In the genomic region with DNA sequence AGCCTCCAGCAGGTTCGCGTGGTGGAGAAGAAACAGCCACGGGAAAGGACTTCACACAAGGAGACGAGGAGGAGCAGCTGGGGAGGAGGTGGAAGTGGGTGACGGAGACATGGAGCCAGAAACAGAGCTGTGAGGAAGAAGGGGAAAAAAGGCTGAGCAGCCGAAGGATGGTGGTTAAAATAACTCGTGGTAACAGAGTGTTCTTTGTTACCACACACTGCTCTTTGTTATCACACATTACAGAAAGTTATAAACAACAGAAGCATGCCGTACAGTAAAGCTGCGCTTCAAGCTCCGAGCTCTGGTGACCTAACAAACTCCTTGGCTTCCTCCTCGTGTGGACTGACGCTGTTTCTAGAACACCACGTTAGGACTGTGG, we compare ENCODE assay signal across 13 cellular contexts.
DNase-seq lines count a peak whose midpoint lies in the region; ATAC-seq and TF ChIP-seq lines count a peak whose summit lies in the region.
"Had no signal": no experiment of that assay in that cellular context is flagged by ENCODE, and none has a peak within 500 bp of the region (broad histone marks: within the 10 kb centered on the region; RNA-seq: fewer than 3 reads in every experiment).

No MANE protein-coding gene starts in this region.

- H3K36me3 ChIP-seq in colonic mucosa, result no peaks in the 10 kb centered on the region

- no peak for TF ChIP-seq CTCF in colonic mucosa (IDR thresholded peaks at IDR 0.05)

- intact Hi-C loops in colonic mucosa (cut with DNase I), result no loop called here
- intact Hi-C loops in posterior cingulate gyrus (cut with DNase I), result no loop called here

- no peak for ATAC-seq in GM21526 (IDR thresholded peaks at IDR 0.05; ENCODE audit: low FRiP score, unreplicated experiment)
- ATAC-seq in HG02623 (IDR thresholded peaks at IDR 0.05; ENCODE audit: unreplicated experiment), result no peak
- ATAC-seq in HG03442 (IDR thresholded peaks at IDR 0.05; ENCODE audit: unreplicated experiment), result no peak
- ATAC-seq: K562 had no signal

- peak overlapping the region; percentile 56 for H3K27ac ChIP-seq in colonic mucosa

- no peak overlapping the region for H3K9ac ChIP-seq in colonic mucosa (ENCODE audit: low read depth in 2 of 2, low read length in 2 of 2)

- DNase-seq in H4 (ENCODE audit: low spot score) (peak; percentile 61), colonic mucosa (no peak), iris pigment epithelial cell (ENCODE audit: low read depth) (peak; percentile 95), posterior cingulate gyrus (peak; percentile 25 to 93 (median 64)), D341Med (ENCODE audit: low spot score) (no peak)
- DNase-seq: activated CD4-positive, CD25-positive, alpha-beta regulatory T cell treated with anti-CD3 and anti-CD28 coated beads, Interleukin-2, amount 50 U/mL, for 72 hours; activated T-cell treated with anti-CD3 and anti-CD28 coated beads, Interleukin-2, amount 50 U/mL, for 24 hours; NCI-H1930; nephron progenitor cell had no signal

- peaks cover 3% of the 10 kb centered on the region for H3K4me1 ChIP-seq in colonic mucosa

- H3K27me3 ChIP-seq in colonic mucosa, result no peaks in the 10 kb centered on the region

- H3K4me3 ChIP-seq in colonic mucosa, result no peak overlapping the region
- H3K4me3 ChIP-seq: K562 had no signal

- H3K9me3 ChIP-seq in colonic mucosa, result no peaks in the 10 kb centered on the region

Comparison
In these comparisons a context has a peak if more than half of its experiments do, and no peak if none do; other contexts are left out.
1. DNase-seq: peak in H4 (single experiment), iris pigment epithelial cell (single experiment) and posterior cingulate gyrus (10 of 10); none in colonic mucosa (single experiment) and D341Med (single experiment).